In genomic region chr4:138916763-138917162, GRCh38 we compare ENCODE assay signal across 1 cellular context.
TF ChIP-seq lines count a peak whose summit lies in the region.

No MANE protein-coding gene starts in this region.

TF ChIP-seq in GM23338, 12 proteins besides CTCF, POLR2A, EP300 and RAD21 (continued from another document):
- TF ChIP-seq ZNF462 (CRISPR knock-in tag; IDR thresholded peaks at IDR 0.05) = no peak
